ENCODE assay signal across 18 cellular contexts in the genomic region with DNA sequence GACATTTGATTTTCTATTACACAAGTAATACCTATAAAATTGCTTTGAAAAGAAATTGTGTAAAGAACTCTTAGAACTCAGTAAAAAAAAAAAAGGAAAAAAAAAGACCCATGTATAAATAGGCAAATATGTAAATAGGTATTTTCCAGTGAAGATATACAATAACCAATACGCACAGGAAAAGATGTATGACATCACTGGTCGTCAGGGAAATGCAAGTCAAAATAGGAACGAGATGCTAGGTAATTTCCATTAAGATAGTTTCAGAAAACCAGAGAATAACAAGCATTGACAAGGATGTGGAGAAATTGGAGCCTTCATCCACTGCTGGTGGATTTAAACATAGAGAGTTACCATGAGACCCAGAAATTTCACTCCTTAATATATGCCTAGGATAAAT.
DNase-seq lines count a peak whose midpoint lies in the region; ATAC-seq, FAIRE-seq and TF ChIP-seq lines count a peak whose summit lies in the region.
"Had no signal": no experiment of that assay in that cellular context is flagged by ENCODE, and none has a peak within 500 bp of the region (broad histone marks: within the 10 kb centered on the region; RNA-seq: fewer than 3 reads in every experiment).

No MANE protein-coding gene starts in this region.

- FAIRE-seq in GM12891 (lab: Jason Lieb, UNC) = no peak
- FAIRE-seq: G401.6 had no signal

- peak; percentile 72 for ATAC-seq in GM19372 (IDR thresholded peaks at IDR 0.05; ENCODE audit: low read depth, unreplicated experiment)
- ATAC-seq in HG03060 (IDR thresholded peaks at IDR 0.05; ENCODE audit: low read depth, unreplicated experiment) = peak; percentile 75
- ATAC-seq: gastroesophageal sphincter; left cardiac atrium; naive thymus-derived CD8-positive, alpha-beta T cell had no signal

- in situ Hi-C loops in KBM-7 (cut with MboI; ENCODE audit: low pct_unique_long_range_greater_than_20kb, low sequenced_read_pairs) = no loop called here

- peak; percentile 16 for DNase-seq in GM12865 (ENCODE audit: low read depth)
- DNase-seq in astrocyte of the hippocampus (ENCODE audit: low read depth, low spot score) = peak; percentile 7
- DNase-seq in MV-4-11 (lab: John Stamatoyannopoulos, UW) = no peak
- no peak for DNase-seq in NCI-H226
- no peak for DNase-seq in GM12891 (ENCODE audit: insufficient read length, low spot score)
- no peak for DNase-seq in KBM-7
- DNase-seq: activated T-cell treated with anti-CD3 and anti-CD28 coated beads, Interleukin-2, amount 50 U/mL, for 48 hours; anterior cingulate cortex; effector CD4-positive, alpha-beta T cell; left cardiac atrium; naive thymus-derived CD8-positive, alpha-beta T cell; stimulated activated CD4-positive, alpha-beta T cell treated with anti-CD3 and anti-CD28 coated beads, Interleukin-4, amount 100 ng/mL, for 24 hours; stomach had no signal

- no peak for TF ChIP-seq CTCF in GM12865 (IDR thresholded peaks at IDR 0.05; ENCODE audit: insufficient read depth, low read depth, low read length, missing control alignments)

- no peak overlapping the region for H3K4me3 ChIP-seq in GM12865 (ENCODE audit: low read depth, low read length)
- H3K4me3 ChIP-seq: BLaER1 treated with 17β-estradiol and CSF1 and Interleukin-3, amounts not matched to agents 10 nM and 100 nM; gastroesophageal sphincter; stomach had no signal

- no peak for TF ChIP-seq POLR2A in GM12891 (IDR thresholded peaks at IDR 0.05; ENCODE audit: low read depth, low read length)

TF ChIP-seq in GM12891, 5 proteins besides CTCF, POLR2A, EP300 and RAD21:
- no peak for TF ChIP-seq TAF1 (IDR thresholded peaks at IDR 0.05; ENCODE audit: low read depth, low read length)
- no peak for TF ChIP-seq POU2F2 (IDR thresholded peaks at IDR 0.05; ENCODE audit: low read depth, low read length)
- TF ChIP-seq PAX5 (IDR thresholded peaks at IDR 0.05; ENCODE audit: insufficient read depth, low read length, severe bottlenecking) = no peak
- TF ChIP-seq SPI1 (IDR thresholded peaks at IDR 0.05; ENCODE audit: low read depth, low read length) = no peak
- TF ChIP-seq POLR2AphosphoS5 (IDR thresholded peaks at IDR 0.05; ENCODE audit: low read depth, low read length) = no peak

Comparison
In these comparisons a context has a peak if more than half of its experiments do, and no peak if none do; other contexts are left out.
1. DNase-seq: peak in GM12865 (single experiment) and astrocyte of the hippocampus (single experiment); none in MV-4-11 (single experiment), NCI-H226 (single experiment), GM12891 (single experiment) and KBM-7 (single experiment).